ENCODE assay signal across 9 cellular contexts in the genomic region with DNA sequence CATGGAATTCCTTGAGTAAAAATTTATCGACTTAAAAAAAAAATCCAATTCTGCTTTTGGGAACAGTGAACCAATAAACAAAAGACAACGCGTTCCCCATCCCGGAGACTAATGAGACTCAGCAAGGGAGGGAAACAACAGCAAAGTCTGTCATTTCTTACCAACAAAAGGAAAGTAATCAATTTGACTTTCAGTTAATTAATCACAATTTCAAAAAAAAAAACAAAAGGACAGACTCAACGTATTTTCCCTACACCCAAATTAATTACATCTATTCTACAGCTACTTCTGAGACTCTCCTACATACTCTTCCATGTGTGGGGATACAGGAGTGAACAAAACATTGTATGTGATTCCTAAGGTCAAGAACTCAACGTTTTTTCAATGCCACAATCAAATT. TPM values are rescaled to one million over a fixed set of nuclear protein-coding genes. Genes with fewer than 3 reads are reported as not detected.
DNase-seq lines count a peak whose midpoint lies in the region; ATAC-seq, FAIRE-seq and TF ChIP-seq lines count a peak whose summit lies in the region.
"Had no signal": no experiment of that assay in that cellular context is flagged by ENCODE, and none has a peak within 500 bp of the region (broad histone marks: within the 10 kb centered on the region; RNA-seq: fewer than 3 reads in every experiment).

No MANE protein-coding gene starts in this region.

- H3K4me1 ChIP-seq in Panc1 (ENCODE audit: control insufficient read depth, insufficient read depth, low read length) (peaks cover 40% of the 10 kb centered on the region), endothelial cell of umbilical vein (ENCODE audit: control insufficient read depth, extremely low read depth, insufficient read depth, low read length) (peaks cover 37% of the 10 kb centered on the region)

- H3K4me3 ChIP-seq in GM12875 (ENCODE audit: low read depth, low read length) (peak overlapping the region; percentile 40), Panc1 (ENCODE audit: low read depth in 2 of 2, low read length in 2 of 2) (peak overlapping the region; percentile 79 to 86), endothelial cell of umbilical vein (replicated peaks in 1 of 3; ENCODE audit: insufficient read depth in 1 of 3, low read depth in 1 of 3, low read length in 3 of 3) (peak overlapping the region; percentile 94 to 96 (median 95))

- no peak for FAIRE-seq in endothelial cell of umbilical vein (lab: Jason Lieb, UNC)

- H4K20me1 ChIP-seq in endothelial cell of umbilical vein (replicated peaks; ENCODE audit: control insufficient read depth, extremely low read depth, insufficient read depth, low read length): peaks cover 13% of the 10 kb centered on the region

- DNase-seq in Panc1 (ENCODE audit: low read depth, low spot score): no peak
- DNase-seq in endothelial cell of umbilical vein (ENCODE audit: low read depth, low spot score): peak; percentile 35
- peak; percentile 75 for DNase-seq in pons (ENCODE audit: low spot score)
- no peak for DNase-seq in NOMO-1 treated with dmso at 0.1 percent for 144 hours (lab: John Stamatoyannopoulos, UW; ENCODE audit: unreplicated experiment)
- DNase-seq in NK-92 (lab: John Stamatoyannopoulos, UW; ENCODE audit: unreplicated experiment): no peak

- intact Hi-C loops in Panc1 (cut with micrococcal nuclease; ENCODE audit: unreplicated experiment) (loop anchor here (2.0 kb wide), 1 partner anchor 70 kb away; no protein-coding TSS in a partner anchor), endothelial cell of umbilical vein (cut with micrococcal nuclease) (loop anchor here (5.0 kb wide), 1 partner anchor 347 kb away; no protein-coding TSS in a partner anchor)

- peak overlapping the region; percentile 99 for H3K9ac ChIP-seq in endothelial cell of umbilical vein (replicated peaks; ENCODE audit: extremely low read depth, insufficient read depth, low read length)

- H3K27me3 ChIP-seq in Panc1 (ENCODE audit: control insufficient read depth, insufficient read depth, low read length): no peaks in the 10 kb centered on the region
- no peaks in the 10 kb centered on the region for H3K27me3 ChIP-seq in endothelial cell of umbilical vein (ENCODE audit: control insufficient read depth in 2 of 2, insufficient read depth in 2 of 2, low read length in 2 of 2)

- TF ChIP-seq CTCF in GM12875 (IDR thresholded peaks at IDR 0.05; ENCODE audit: borderline replicate concordance, insufficient read depth, low read depth, low read length): no peak
- TF ChIP-seq CTCF in Panc1 (IDR thresholded peaks at IDR 0.05): no peak
- TF ChIP-seq CTCF in endothelial cell of umbilical vein (IDR thresholded peaks at IDR 0.05; ENCODE audit: extremely low read depth in 1 of 2, insufficient read depth in 1 of 2, low read depth in 1 of 2, low read length in 2 of 2): no peak

- BruUV-seq in Panc1 (replicated peaks; lab: Mats Ljungman, UMichigan) (no TSS peak), endothelial cell of umbilical vein (replicated peaks; lab: Mats Ljungman, UMichigan) (no TSS peak)

- ATAC-seq in Panc1: no peak
- no peak for ATAC-seq in HG03095 (IDR thresholded peaks at IDR 0.05; ENCODE audit: unreplicated experiment)
- ATAC-seq in GM21717 (IDR thresholded peaks at IDR 0.05; ENCODE audit: unreplicated experiment): no peak

- peaks cover 66% of the 10 kb centered on the region for H3K79me2 ChIP-seq in endothelial cell of umbilical vein (ENCODE audit: control insufficient read depth, insufficient read depth, low read length)

- TF ChIP-seq POLR2A in endothelial cell of umbilical vein (IDR thresholded peaks at IDR 0.05; ENCODE audit: low read depth, low read length): no peak

- in situ Hi-C loops in Panc1 (cut with HindIII; ENCODE audit: low pct_unique_long_range_greater_than_20kb, low sequenced_read_pairs): no loop called here

- H3K36me3 ChIP-seq in Panc1 (ENCODE audit: control insufficient read depth, insufficient read depth, low read length) (no peaks in the 10 kb centered on the region; the same call in 1 of the 2 replicates), endothelial cell of umbilical vein (ENCODE audit: control insufficient read depth in 2 of 2, extremely low read depth in 1 of 2, insufficient read depth in 2 of 2, low read length in 2 of 2) (peaks cover 0 to 2% of the 10 kb centered on the region in 2 experiments)
- H3K36me3 ChIP-seq: neutrophil had no signal

- dilution Hi-C loops in endothelial cell of umbilical vein (cut with MboI; ENCODE audit: extremely low pct_ligation_motif_present, low sequenced_read_pairs): no loop called here

- no peaks in the 10 kb centered on the region for H3K9me1 ChIP-seq in endothelial cell of umbilical vein (replicated peaks; ENCODE audit: control insufficient read depth, extremely low read depth, insufficient read depth, low read length)

- CTCF ChIA-PET in Panc1 (lab: Charles Lee): interaction anchor here (0.7 kb wide), 1 partner anchor 80 kb away, joined by 4 read pairs; no protein-coding TSS in a partner anchor
- CTCF ChIA-PET in endothelial cell of umbilical vein (lab: Charles Lee): interaction anchor here (0.7 to 2.8 kb wide), 5 partner anchors 24 to 136 kb away, joined by 3 to 12 read pairs (median 3); no protein-coding TSS in a partner anchor

- H3K9me3 ChIP-seq in Panc1 (ENCODE audit: control insufficient read depth, insufficient read depth, low read depth, low read length) (no peaks in the 10 kb centered on the region), endothelial cell of umbilical vein (replicated peaks; ENCODE audit: control insufficient read depth, insufficient read depth, low read length) (no peaks in the 10 kb centered on the region)
- H3K9me3 ChIP-seq: neutrophil had no signal

- peak overlapping the region; percentile 98 for H3K4me2 ChIP-seq in endothelial cell of umbilical vein (ENCODE audit: insufficient read depth, low read length)

- no peak overlapping the region for H2AFZ ChIP-seq in endothelial cell of umbilical vein (ENCODE audit: low read depth, low read length)

- H3K27ac ChIP-seq in Panc1 (ENCODE audit: low read length): peak overlapping the region; percentile 93
- H3K27ac ChIP-seq in endothelial cell of umbilical vein (ENCODE audit: insufficient read depth, low read depth, low read length): peak overlapping the region; percentile 96
- H3K27ac ChIP-seq: neutrophil had no signal

- POLR2A ChIA-PET in Panc1 (lab: Charles Lee) (no interaction called here), endothelial cell of umbilical vein (lab: Charles Lee) (no interaction called here)

TF ChIP-seq in endothelial cell of umbilical vein, 7 proteins besides CTCF, POLR2A, EP300 and RAD21:
- TF ChIP-seq, protein P1, sequence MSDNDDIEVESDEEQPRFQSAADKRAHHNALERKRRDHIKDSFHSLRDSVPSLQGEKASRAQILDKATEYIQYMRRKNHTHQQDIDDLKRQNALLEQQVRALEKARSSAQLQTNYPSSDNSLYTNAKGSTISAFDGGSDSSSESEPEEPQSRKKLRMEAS (IDR thresholded peaks at IDR 0.05; ENCODE audit: insufficient read depth, insufficient read length): no peak
- TF ChIP-seq POLR2AphosphoS5 (IDR thresholded peaks at IDR 0.05; ENCODE audit: insufficient read depth, low read depth, low read length) (no peak), JUN (IDR thresholded peaks at IDR 0.05; ENCODE audit: borderline replicate concordance, insufficient read depth, insufficient read length, low read depth) (no peak), EZH2 (IDR thresholded peaks at IDR 0.05; ENCODE audit: borderline replicate concordance, low read depth, low read length, severe bottlenecking) (no peak)
TF ChIP-seq in endothelial cell of umbilical vein: peak in this region for 0.

RNA-seq across cellular contexts. Expression of gene RDX, which starts 1.9 kb away (rescaled TPM):
- total RNA-seq in Panc1 (2021; ENCODE audit: unreplicated experiment): 200 TPM
- 109 TPM for polyA plus RNA-seq in Panc1 (2012; ENCODE audit: insufficient read length)
- total RNA-seq in endothelial cell of umbilical vein: 239 and 280 TPM in 2 replicates
- 33.3 and 47.9 TPM in 2 replicates for polyA plus RNA-seq in endothelial cell of umbilical vein
- 79.1 and 82.2 TPM in 2 replicates for polyA plus RNA-seq in endothelial cell of umbilical vein (2011; cell fraction: cytosol; rRNA removed)
- 117 and 139 TPM in 2 replicates for polyA plus RNA-seq in endothelial cell of umbilical vein (2011; cell fraction: nucleus; rRNA removed)
- polyA plus RNA-seq in endothelial cell of umbilical vein (2012): 142 and 171 TPM in 2 replicates
- 112 and 147 TPM in 2 replicates for polyA minus RNA-seq in endothelial cell of umbilical vein
- polyA minus RNA-seq in endothelial cell of umbilical vein (2011; cell fraction: cytosol; rRNA and poly(A)+ RNA removed): 67.5 TPM
- polyA minus RNA-seq in endothelial cell of umbilical vein (2011; cell fraction: nucleus; rRNA and poly(A)+ RNA removed): 82.8 and 95.4 TPM in 2 replicates

Comparison
In these comparisons a context has a peak if more than half of its experiments do, and no peak if none do; other contexts are left out.
1. H3K4me3 ChIP-seq: peak in every context shown above with its lines; median percentile 95 in endothelial cell of umbilical vein; 82 in Panc1; 40 in GM12875.
2. DNase-seq: peak in endothelial cell of umbilical vein (single experiment) and pons (single experiment); none in Panc1 (single experiment), NOMO-1 treated with dmso at 0.1 percent for 144 hours (single experiment) and NK-92 (single experiment).